ENCODE assay signal across 10 cellular contexts in the genomic region with DNA sequence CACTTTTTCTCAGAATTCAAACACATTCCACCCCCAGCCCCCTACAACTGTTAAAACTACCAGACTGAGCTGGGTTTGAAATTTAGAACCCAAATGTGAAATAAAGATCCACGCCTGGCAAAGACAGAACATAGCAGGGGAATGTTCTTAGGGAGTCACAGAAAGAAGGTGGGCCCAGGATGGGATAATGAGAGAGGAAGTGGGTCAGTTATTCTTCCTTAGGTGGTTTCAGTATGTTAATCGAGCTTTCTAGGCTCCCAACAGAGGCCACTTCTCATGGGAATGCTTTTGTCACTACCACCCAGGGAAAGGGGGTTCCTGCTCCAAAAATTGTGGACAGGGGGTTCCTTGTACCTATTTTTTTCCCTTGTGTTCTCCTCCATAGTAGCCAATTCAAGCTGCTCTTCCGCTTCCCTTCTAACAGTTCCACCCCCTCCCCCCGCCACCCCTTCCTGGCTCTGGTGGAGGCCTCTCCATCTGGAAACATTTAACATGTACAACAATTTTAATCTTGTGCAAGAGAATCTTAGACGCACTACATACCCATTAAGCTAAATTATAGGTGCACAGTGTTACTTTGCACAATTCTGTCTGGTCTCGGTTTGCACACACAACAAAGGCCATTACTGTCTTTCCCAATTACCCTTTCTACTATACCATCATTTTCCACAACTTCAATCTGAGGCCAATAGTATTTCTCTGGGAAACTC.
A peak's percentile ranks its signal among the peaks of the same experiment; 100 is the strongest.
DNase-seq lines count a peak whose midpoint lies in the region; ATAC-seq and TF ChIP-seq lines count a peak whose summit lies in the region.
"Had no signal": no experiment of that assay in that cellular context is flagged by ENCODE, and none has a peak within 500 bp of the region (broad histone marks: within the 10 kb centered on the region; RNA-seq: fewer than 3 reads in every experiment).

No MANE protein-coding gene starts in this region.

- TF ChIP-seq CTCF in GM23338 (conservative IDR thresholded peaks at IDR 0.05; ENCODE audit: low read depth in 2 of 2): no peak
- TF ChIP-seq CTCF in coronary artery (IDR thresholded peaks at IDR 0.05): no peak
- TF ChIP-seq CTCF in left lung (IDR thresholded peaks at IDR 0.05): no peak

- H3K36me3 ChIP-seq in GM23338 (ENCODE audit: insufficient read depth) (0 out of 2 replicates have a peak, but pooled peaks cover 4% of the 10 kb centered on the region), left lung (no peaks in the 10 kb centered on the region), subcutaneous abdominal adipose tissue (ENCODE audit: control insufficient read depth in 5 of 5, insufficient read depth in 5 of 5, low read length in 5 of 5) (peaks cover 0 to 9% (median 0%) of the 10 kb centered on the region in 5 donors)

- H3K27ac Mint-ChIP-seq in GM23338: peak overlapping the region; percentile 79; the same call in 1 of the 2 replicates

- H4K20me1 ChIP-seq in GM23338 (replicated peaks; ENCODE audit: insufficient read depth): no peaks in the 10 kb centered on the region

- H3K9ac ChIP-seq in subcutaneous abdominal adipose tissue (ENCODE audit: low read length in 5 of 5): peak overlapping the region in 3 of 5 donors; percentile 6 to 57 (median 27)
- H3K9ac ChIP-seq: KMS-11 had no signal

- peaks cover 37% of the 10 kb centered on the region for H3K36me3 Mint-ChIP-seq in GM23338 (ENCODE audit: low read depth)

- H3K4me3 ChIP-seq in GM23338 (peak overlapping the region; percentile 7; the same call in 1 of the 2 replicates), coronary artery (peak overlapping the region; percentile 6), left lung (no peak overlapping the region), subcutaneous abdominal adipose tissue (ENCODE audit: low read depth in 1 of 5, low read length in 5 of 5) (peak overlapping the region in 1 of 5 donors; percentile 7)

- H3K27me3 ChIP-seq in GM23338 (ENCODE audit: insufficient read depth) (no peaks in the 10 kb centered on the region), left lung (no peaks in the 10 kb centered on the region), subcutaneous abdominal adipose tissue (ENCODE audit: control insufficient read depth in 5 of 5, insufficient read depth in 4 of 5, low read length in 5 of 5) (no peaks in the 10 kb centered on the region)
- H3K27me3 ChIP-seq: neutrophil had no signal

- peaks cover 31% of the 10 kb centered on the region for H3K4me1 Mint-ChIP-seq in GM23338

- H3F3A ChIP-seq in GM23338 (replicated peaks; ENCODE audit: low read depth): peaks cover 9% of the 10 kb centered on the region; the same call in 1 of the 2 replicates

- H3K4me2 ChIP-seq in GM23338: peak overlapping the region; percentile 60
- H3K4me2 ChIP-seq: KMS-11 had no signal

- H2AFZ ChIP-seq in GM23338: no peak overlapping the region

- H3K9me3 ChIP-seq in left lung (no peaks in the 10 kb centered on the region), subcutaneous abdominal adipose tissue (ENCODE audit: control insufficient read depth in 5 of 5, low read length in 5 of 5) (no peaks in the 10 kb centered on the region)
- H3K9me3 ChIP-seq: neutrophil had no signal

- H3K27ac ChIP-seq in GM23338 (ENCODE audit: low read depth) (peak overlapping the region; percentile 64), coronary artery (peak overlapping the region; percentile 4 to 81), left lung (peak overlapping the region; percentile 2 to 67), subcutaneous abdominal adipose tissue (ENCODE audit: low read depth, low read length) (peak overlapping the region; percentile 93)
- H3K27ac ChIP-seq: KMS-11, neutrophil had no signal

- H3K9me3 Mint-ChIP-seq in GM23338: no peaks in the 10 kb centered on the region

- intact Hi-C loops in left lung (cut with DNase I): no loop called here

- H3K4me1 ChIP-seq in GM23338 (ENCODE audit: insufficient read depth): peaks cover 25% of the 10 kb centered on the region
- peaks cover 6 to 7% of the 10 kb centered on the region in 2 donors for H3K4me1 ChIP-seq in left lung
- H3K4me1 ChIP-seq in subcutaneous abdominal adipose tissue (ENCODE audit: control insufficient read depth in 5 of 5, insufficient read depth in 5 of 5, low read length in 5 of 5): peaks cover 7 to 44% (median 40%) of the 10 kb centered on the region in 5 donors

- peaks cover 15% of the 10 kb centered on the region; the same call in 1 of the 2 replicates for H3K9me2 ChIP-seq in GM23338 (ENCODE audit: insufficient read depth)

- peak; percentile 31 for DNase-seq in GM23338 (ENCODE audit: low spot score)
- peak; percentile 79 for DNase-seq in coronary artery (ENCODE audit: low spot score)
- DNase-seq in left lung: peak in 1 of 2 donors; percentile 47
- no peak for DNase-seq in SHP77 (lab: John Stamatoyannopoulos, UW)
- DNase-seq in activated naive CD4-positive, alpha-beta T cell treated with anti-CD3 and anti-CD28 coated beads, Interleukin-2, amount 50 U/mL, for 16 hours: no peak
- DNase-seq in stimulated activated CD4-positive, alpha-beta T cell treated with anti-CD3 and anti-CD28 coated beads, Interleukin-4, amount 100 ng/mL, for 4 hours: no peak

- H3K4me3 Mint-ChIP-seq in GM23338: no peak overlapping the region

- ATAC-seq in GM23338 (peak; percentile 75), left lung (peak; percentile 59), GM18519 (IDR thresholded peaks at IDR 0.05; ENCODE audit: low FRiP score, unreplicated experiment) (no peak)

- H3K79me2 ChIP-seq in GM23338 (replicated peaks; ENCODE audit: insufficient read depth): no peaks in the 10 kb centered on the region; the same call in 1 of the 2 replicates

- H3K27me3 Mint-ChIP-seq in GM23338 (ENCODE audit: insufficient read depth, low read depth, poor library complexity): peaks cover 10% of the 10 kb centered on the region

TF ChIP-seq in GM23338, 12 proteins besides CTCF, POLR2A, EP300 and RAD21:
- TF ChIP-seq EZH2phosphoT487 (IDR thresholded peaks at IDR 0.05; ENCODE audit: unreplicated experiment) (no peak), POLR2AphosphoS5 (IDR thresholded peaks at IDR 0.05; ENCODE audit: low read depth) (no peak), JUNB (IDR thresholded peaks at IDR 0.05; ENCODE audit: unreplicated experiment) (no peak)
- TF ChIP-seq, protein P1, sequence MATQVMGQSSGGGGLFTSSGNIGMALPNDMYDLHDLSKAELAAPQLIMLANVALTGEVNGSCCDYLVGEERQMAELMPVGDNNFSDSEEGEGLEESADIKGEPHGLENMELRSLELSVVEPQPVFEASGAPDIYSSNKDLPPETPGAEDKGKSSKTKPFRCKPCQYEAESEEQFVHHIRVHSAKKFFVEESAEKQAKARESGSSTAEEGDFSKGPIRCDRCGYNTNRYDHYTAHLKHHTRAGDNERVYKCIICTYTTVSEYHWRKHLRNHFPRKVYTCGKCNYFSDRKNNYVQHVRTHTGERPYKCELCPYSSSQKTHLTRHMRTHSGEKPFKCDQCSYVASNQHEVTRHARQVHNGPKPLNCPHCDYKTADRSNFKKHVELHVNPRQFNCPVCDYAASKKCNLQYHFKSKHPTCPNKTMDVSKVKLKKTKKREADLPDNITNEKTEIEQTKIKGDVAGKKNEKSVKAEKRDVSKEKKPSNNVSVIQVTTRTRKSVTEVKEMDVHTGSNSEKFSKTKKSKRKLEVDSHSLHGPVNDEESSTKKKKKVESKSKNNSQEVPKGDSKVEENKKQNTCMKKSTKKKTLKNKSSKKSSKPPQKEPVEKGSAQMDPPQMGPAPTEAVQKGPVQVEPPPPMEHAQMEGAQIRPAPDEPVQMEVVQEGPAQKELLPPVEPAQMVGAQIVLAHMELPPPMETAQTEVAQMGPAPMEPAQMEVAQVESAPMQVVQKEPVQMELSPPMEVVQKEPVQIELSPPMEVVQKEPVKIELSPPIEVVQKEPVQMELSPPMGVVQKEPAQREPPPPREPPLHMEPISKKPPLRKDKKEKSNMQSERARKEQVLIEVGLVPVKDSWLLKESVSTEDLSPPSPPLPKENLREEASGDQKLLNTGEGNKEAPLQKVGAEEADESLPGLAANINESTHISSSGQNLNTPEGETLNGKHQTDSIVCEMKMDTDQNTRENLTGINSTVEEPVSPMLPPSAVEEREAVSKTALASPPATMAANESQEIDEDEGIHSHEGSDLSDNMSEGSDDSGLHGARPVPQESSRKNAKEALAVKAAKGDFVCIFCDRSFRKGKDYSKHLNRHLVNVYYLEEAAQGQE (IDR thresholded peaks at IDR 0.05; ENCODE audit: unreplicated experiment): no peak
TF ChIP-seq in GM23338: peak in this region for 0.

Comparison
In these comparisons a context has a peak if more than half of its experiments do, and no peak if none do; other contexts are left out.
1. DNase-seq: peak in GM23338 (single experiment) and coronary artery (single experiment); none in SHP77 (0 of 2), activated naive CD4-positive, alpha-beta T cell treated with anti-CD3 and anti-CD28 coated beads, Interleukin-2, amount 50 U/mL, for 16 hours (single experiment) and stimulated activated CD4-positive, alpha-beta T cell treated with anti-CD3 and anti-CD28 coated beads, Interleukin-4, amount 100 ng/mL, for 4 hours (0 of 2).
2. H3K27ac ChIP-seq: peak in every context shown above with its lines; median percentile 93 in subcutaneous abdominal adipose tissue; 64 in GM23338; 42 in coronary artery; 34 in left lung.
3. H3K4me3 ChIP-seq: peak in GM23338 (single experiment) and coronary artery (single experiment); none in left lung (0 of 2).